8 cellular contexts compared by ENCODE assay signal in genomic region chr17:20843261-20843660, GRCh38.
DNase-seq lines count a peak whose midpoint lies in the region; ATAC-seq and TF ChIP-seq lines count a peak whose summit lies in the region.
"Not testable (repeated sequence)": the region's sequence is repeated elsewhere in the genome, so short reads cannot be mapped to it uniquely, and the experiment has no call there.

No MANE protein-coding gene starts in this region.

- not testable (repeated sequence) for TF ChIP-seq POLR2A in stomach (IDR thresholded peaks at IDR 0.05)

- not testable (repeated sequence) for H4K8ac ChIP-seq in neuronal stem cell (ENCODE audit: low read depth, low read length)

- H2AK5ac ChIP-seq in neuronal stem cell (ENCODE audit: low read depth, low read length), result not testable (repeated sequence)

- DNase-seq in CD14-positive monocyte (ENCODE audit: low spot score); WTC11 (ENCODE audit: low spot score); left ventricle myocardium inferior; naive B cell; neuronal stem cell (ENCODE audit: low spot score); stomach: not testable (repeated sequence)

- H4K91ac ChIP-seq in neuronal stem cell (ENCODE audit: low read depth, low read length, poor library complexity), result not testable (repeated sequence)

- peak overlapping the region; percentile 18 for H3K4me2 ChIP-seq in neuronal stem cell (ENCODE audit: insufficient read depth, low read length, poor library complexity, severe bottlenecking)

- peak overlapping the region in 1 of 7 donors; percentile 63 for H3K27ac Mint-ChIP-seq in CD14-positive monocyte
- H3K27ac Mint-ChIP-seq in WTC11; activated naive CD8-positive, alpha-beta T cell; naive B cell: not testable (repeated sequence)

- H3K4me3 Mint-ChIP-seq in CD14-positive monocyte (peak overlapping the region; percentile 31 to 77), WTC11 (peak overlapping the region; percentile 66), naive B cell (peak overlapping the region in 6 of 8 donors; percentile 18 to 80 (median 61))
- H3K4me3 Mint-ChIP-seq in activated naive CD8-positive, alpha-beta T cell, result peak overlapping the region; percentile 53

- H2BK120ac ChIP-seq in neuronal stem cell (ENCODE audit: low read depth, low read length), result not testable (repeated sequence)

- H3K27me3 Mint-ChIP-seq in CD14-positive monocyte (ENCODE audit: low read depth in 3 of 3) (peaks cover 33 to 58% (median 52%) of the 10 kb centered on the region in 3 donors), WTC11 (ENCODE audit: low read depth) (peaks cover 40% of the 10 kb centered on the region), naive B cell (peaks cover 12 to 17% (median 17%) of the 10 kb centered on the region in 3 donors)
- H3K27me3 Mint-ChIP-seq in activated naive CD8-positive, alpha-beta T cell, result peaks cover 10% of the 10 kb centered on the region

- no CpG with 5 or more reads among the region's 19 CpGs for WGBS in neuronal stem cell (ENCODE audit: extremely low coverage in 2 of 2, insufficient read length in 2 of 2, insufficient replicate concordance in 1 of 2), 2 donors
- 28 to 52% (median 36%) methylated on average over 8 to 19 of the region's 19 CpGs for WGBS in stomach, 5 donors

- not testable (repeated sequence) for H3K9me3 Mint-ChIP-seq in CD14-positive monocyte; WTC11; activated naive CD8-positive, alpha-beta T cell (ENCODE audit: low read depth); naive B cell

- not testable (repeated sequence) for H3K18ac ChIP-seq in neuronal stem cell (ENCODE audit: low read length)

- POLR2A ChIA-PET in WTC11 (lab: Charles Lee), result not testable (repeated sequence)

- not testable (repeated sequence) for H3K4ac ChIP-seq in neuronal stem cell (ENCODE audit: low read length)

- not testable (repeated sequence) for H2AFZ ChIP-seq in neuronal stem cell (ENCODE audit: low read length)

- H3K36me3 ChIP-seq in HUES48 (ENCODE audit: control insufficient read depth, insufficient read depth, low read length); left ventricle myocardium inferior; neuronal stem cell (replicated peaks in 1 of 2; ENCODE audit: control insufficient read depth in 2 of 2, insufficient read depth in 2 of 2, low read length in 2 of 2); stomach: not testable (repeated sequence)

- peak overlapping the region; percentile 62; the same call in 1 of the 2 replicates for H3K4me3 ChIP-seq in HUES48 (ENCODE audit: low read depth, low read length)
- H3K4me3 ChIP-seq in left ventricle myocardium inferior, result peak overlapping the region; percentile 23
- H3K4me3 ChIP-seq in neuronal stem cell (ENCODE audit: low read length in 2 of 2), result not testable (repeated sequence)
- H3K4me3 ChIP-seq in stomach, result peak overlapping the region in 3 of 4 donors; percentile 9 to 41 (median 32)

- H3K79me1 ChIP-seq in neuronal stem cell (ENCODE audit: low read depth, low read length), result not testable (repeated sequence)

- TF ChIP-seq CTCF in CD14-positive monocyte (IDR thresholded peaks at IDR 0.05); WTC11 (IDR thresholded peaks at IDR 0.05); left ventricle myocardium inferior (IDR thresholded peaks at IDR 0.05; ENCODE audit: borderline replicate concordance); stomach (IDR thresholded peaks at IDR 0.05): not testable (repeated sequence)

- not testable (repeated sequence) for H3K23ac ChIP-seq in neuronal stem cell (ENCODE audit: low read depth, low read length, poor library complexity)

- peaks cover 44% of the 10 kb centered on the region for H3K27me3 ChIP-seq in HUES48 (ENCODE audit: control insufficient read depth, insufficient read depth, low read length)
- peaks cover 85% of the 10 kb centered on the region for H3K27me3 ChIP-seq in left ventricle myocardium inferior (ENCODE audit: low read depth)
- not testable (repeated sequence) for H3K27me3 ChIP-seq in neuronal stem cell (ENCODE audit: control insufficient read depth in 3 of 3, insufficient read depth in 3 of 3, low read depth in 1 of 3, low read length in 3 of 3)
- peaks cover 0 to 57% (median 42%) of the 10 kb centered on the region in 3 donors for H3K27me3 ChIP-seq in stomach

- not testable (repeated sequence) for H3K9ac ChIP-seq in HUES48 (ENCODE audit: low read depth, low read length); neuronal stem cell (ENCODE audit: low read depth, low read length, poor library complexity)

- H3K27ac ChIP-seq in HUES48 (ENCODE audit: low read depth, low read length); left ventricle myocardium inferior (replicated peaks); neuronal stem cell (replicated peaks; ENCODE audit: low read length); stomach: not testable (repeated sequence)

- H3K4me1 ChIP-seq in HUES48 (ENCODE audit: control insufficient read depth, insufficient read depth, low read length); left ventricle myocardium inferior; neuronal stem cell (ENCODE audit: control insufficient read depth in 2 of 2, insufficient read depth in 1 of 2, low read depth in 1 of 2, low read length in 2 of 2): not testable (repeated sequence)
- peaks cover 0 to 25% (median 3%) of the 10 kb centered on the region in 4 donors for H3K4me1 ChIP-seq in stomach

- CTCF ChIA-PET in WTC11 (lab: Charles Lee), result interaction anchor here (1.4 to 1.9 kb wide), 2 partner anchors 8 to 150 kb away, joined by 4 read pairs; no protein-coding TSS in a partner anchor

- not testable (repeated sequence) for H2BK5ac ChIP-seq in neuronal stem cell (ENCODE audit: low read length)

- not testable (repeated sequence) for H2BK12ac ChIP-seq in neuronal stem cell (ENCODE audit: low read length)

- not testable (repeated sequence) for H3K14ac ChIP-seq in neuronal stem cell (ENCODE audit: low read length)

- ATAC-seq in WTC11; naive B cell (ENCODE audit: low read depth in 2 of 2): not testable (repeated sequence)

- not testable (repeated sequence) for H2BK15ac ChIP-seq in neuronal stem cell (ENCODE audit: low read length)

- intact Hi-C loops in CD14-positive monocyte (cut with micrococcal nuclease); left ventricle myocardium inferior (cut with micrococcal nuclease); stomach (cut with DNase I; ENCODE audit: low total_unique reads): not testable (repeated sequence)

- H3K4me1 Mint-ChIP-seq in CD14-positive monocyte; WTC11; activated naive CD8-positive, alpha-beta T cell (ENCODE audit: low read depth): not testable (repeated sequence)
- peaks cover 8 to 15% (median 9%) of the 10 kb centered on the region in 3 donors for H3K4me1 Mint-ChIP-seq in naive B cell

- TF ChIP-seq EP300 in stomach (IDR thresholded peaks at IDR 0.05), result not testable (repeated sequence)

- H3K9me3 ChIP-seq in HUES48 (ENCODE audit: control insufficient read depth, insufficient read depth, low read length); left ventricle myocardium inferior (replicated peaks); neuronal stem cell (replicated peaks in 1 of 2; ENCODE audit: control insufficient read depth in 2 of 2, insufficient read depth in 1 of 2, low read depth in 1 of 2, low read length in 2 of 2); stomach: not testable (repeated sequence)

- not testable (repeated sequence) for H3K36me3 Mint-ChIP-seq in CD14-positive monocyte; WTC11; activated naive CD8-positive, alpha-beta T cell; naive B cell
